24 cellular contexts compared by ENCODE assay signal in genomic region chr19:33118643-33119042, GRCh38. TPM values are rescaled to one million over a fixed set of nuclear protein-coding genes. Genes with fewer than 3 reads are reported as not detected.
"Had no signal": no experiment of that assay in that cellular context is flagged by ENCODE, and none has a peak within 500 bp of the region (broad histone marks: within the 10 kb centered on the region; RNA-seq: fewer than 3 reads in every experiment).

No MANE protein-coding gene starts in this region.

- H3K36me3 ChIP-seq: ovary, uterus had no signal

- DNase-seq: dorsolateral prefrontal cortex; effector CD4-positive, alpha-beta T cell; gastrocnemius medialis; head of caudate nucleus; left lung; occipital lobe; ovary; spleen; stimulated activated CD4-positive, alpha-beta T cell treated with anti-CD3 and anti-CD28 coated beads, Interleukin-4, amount 100 ng/mL, for 4 hours; upper lobe of right lung; uterus had no signal

- H3K4me1 ChIP-seq: gastrocnemius medialis, left lung, spleen, tibial nerve, upper lobe of right lung, uterus had no signal

- H3K9me3 ChIP-seq: gastrocnemius medialis, left lung, ovary, thoracic aorta, upper lobe of right lung, uterus had no signal

- H3K27me3 Mint-ChIP-seq: naive thymus-derived CD4-positive, alpha-beta T cell; stimulated activated memory B cell treated with anti-CD40 and anti-IgM and Interleukin-4, amounts not matched to agents 10 μg/mL and 1 μg/mL and 100 μg/mL, for 72 hours; stimulated activated naive CD8-positive, alpha-beta T cell treated with anti-CD3 and anti-CD28 coated beads, Interleukin-15, Interleukin-2, amounts not matched to agents 100 ng/mL and 50 ng/mL, for 24 hours had no signal

- H3K4me3 Mint-ChIP-seq: mesothelial cell of epicardium; naive thymus-derived CD4-positive, alpha-beta T cell; nephron; stimulated activated memory B cell treated with anti-CD40 and anti-IgM and Interleukin-4, amounts not matched to agents 10 μg/mL and 1 μg/mL and 100 μg/mL, for 72 hours; stimulated activated naive CD8-positive, alpha-beta T cell treated with anti-CD3 and anti-CD28 coated beads, Interleukin-15, Interleukin-2, amounts not matched to agents 100 ng/mL and 50 ng/mL, for 24 hours had no signal

- H3K9me3 Mint-ChIP-seq: mesothelial cell of epicardium; naive thymus-derived CD4-positive, alpha-beta T cell; nephron; stimulated activated naive CD8-positive, alpha-beta T cell treated with anti-CD3 and anti-CD28 coated beads, Interleukin-15, Interleukin-2, amounts not matched to agents 100 ng/mL and 50 ng/mL, for 24 hours had no signal

- H3K4me1 Mint-ChIP-seq: mesothelial cell of epicardium; naive thymus-derived CD4-positive, alpha-beta T cell; nephron; stimulated activated memory B cell treated with anti-CD40 and anti-IgM and Interleukin-4, amounts not matched to agents 10 μg/mL and 1 μg/mL and 100 μg/mL, for 72 hours had no signal

- H3K4me3 ChIP-seq: dorsolateral prefrontal cortex, gastrocnemius medialis, left lung, ovary, skin epidermis, spleen, thoracic aorta, tibial nerve, upper lobe of right lung, uterus had no signal

- H3K27ac ChIP-seq: dorsolateral prefrontal cortex, gastrocnemius medialis, left lung, ovary, skin epidermis, spleen, thoracic aorta, tibial nerve, upper lobe of right lung, uterus had no signal

- H3K27ac Mint-ChIP-seq: mesothelial cell of epicardium; nephron; stimulated activated memory B cell treated with anti-CD40 and anti-IgM and Interleukin-4, amounts not matched to agents 10 μg/mL and 1 μg/mL and 100 μg/mL, for 72 hours; stimulated activated naive CD8-positive, alpha-beta T cell treated with anti-CD3 and anti-CD28 coated beads, Interleukin-15, Interleukin-2, amounts not matched to agents 100 ng/mL and 50 ng/mL, for 24 hours had no signal

- H3K27me3 ChIP-seq: dorsolateral prefrontal cortex, gastrocnemius medialis, left lung, ovary, spleen, tibial nerve, upper lobe of right lung, uterus had no signal

- ATAC-seq: gastrocnemius medialis; naive thymus-derived CD4-positive, alpha-beta T cell; stimulated activated memory B cell treated with anti-CD40 and anti-IgM and Interleukin-4, amounts not matched to agents 10 μg/mL and 1 μg/mL and 100 μg/mL, for 72 hours; upper lobe of right lung had no signal

RNA-seq across cellular contexts. Expression of gene WDR88, which starts 13.3 kb away (rescaled TPM):
- total RNA-seq: gastrocnemius medialis, glomerular endothelial cell, left lung, lower leg skin, lung microvascular endothelial cell, mesothelial cell of epicardium, mucosa of gallbladder, pulmonary artery endothelial cell, spleen, thoracic aorta, tibial nerve, upper lobe of right lung, uterus had no signal
